In the genomic region with DNA sequence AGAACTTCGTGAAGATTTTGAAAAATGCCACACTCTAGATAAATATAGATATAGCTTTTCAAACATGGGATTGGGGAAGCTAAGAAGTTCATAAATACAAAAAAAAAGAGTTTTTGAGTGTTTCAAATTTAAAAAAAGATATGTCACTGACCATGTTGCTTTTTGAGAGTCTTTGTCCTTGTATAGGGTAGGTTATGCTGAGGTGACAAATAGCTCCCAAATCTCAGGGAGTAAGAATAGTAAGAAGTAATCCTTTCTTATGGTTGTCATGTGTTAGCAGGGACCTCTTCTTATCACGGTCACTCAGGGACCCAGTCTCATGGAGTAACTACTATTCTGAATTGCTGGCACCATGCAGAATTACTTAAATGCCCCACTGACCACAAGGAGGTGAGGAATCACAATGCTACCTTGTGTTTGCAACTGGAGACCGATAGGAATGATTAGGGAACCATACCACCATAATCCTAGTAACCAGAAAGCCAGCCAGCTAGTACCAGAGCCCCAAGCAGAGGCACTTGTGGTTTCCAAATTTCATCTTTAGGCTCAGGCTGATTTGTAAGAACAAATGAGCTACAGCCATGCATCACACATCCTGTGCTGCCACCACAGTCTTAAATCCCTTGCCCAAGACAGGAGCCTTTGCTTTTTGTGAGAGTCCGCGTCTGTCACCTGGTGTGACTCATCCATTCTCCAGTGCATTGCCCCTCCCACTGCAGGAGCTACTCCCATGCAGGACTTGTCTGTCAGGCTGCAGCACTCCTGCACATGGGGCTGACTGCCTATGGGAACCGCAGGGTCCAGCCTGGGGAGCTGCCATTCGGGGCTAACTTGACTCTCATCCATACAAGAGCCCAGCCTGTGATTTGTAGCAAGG, we compare ENCODE assay signal across 8 cellular contexts. TPM values are rescaled to one million over a fixed set of nuclear protein-coding genes. Genes with fewer than 3 reads are reported as not detected.
DNase-seq lines count a peak whose midpoint lies in the region; ATAC-seq, FAIRE-seq and TF ChIP-seq lines count a peak whose summit lies in the region.

No MANE protein-coding gene starts in this region.

- TF ChIP-seq CTCF in ovary (IDR thresholded peaks at IDR 0.05) = no peak

- TF ChIP-seq POLR2A in ovary (IDR thresholded peaks at IDR 0.05) = no peak
- TF ChIP-seq POLR2A in GM12891 (IDR thresholded peaks at IDR 0.05; ENCODE audit: low read depth, low read length) = no peak

- no peak for FAIRE-seq in GM12891 (lab: Jason Lieb, UNC)

- intact Hi-C loops in ovary (cut with DNase I) = no loop called here

- no peak for TF ChIP-seq EP300 in ovary (IDR thresholded peaks at IDR 0.05)

- H3K27me3 ChIP-seq in ovary = no peaks in the 10 kb centered on the region

- no peaks in the 10 kb centered on the region for H3K36me3 ChIP-seq in ovary

- no peak overlapping the region for H3K4me3 ChIP-seq in ovary

- ATAC-seq in GM18868 (IDR thresholded peaks at IDR 0.05; ENCODE audit: unreplicated experiment) (peak; percentile 64), HG02763 (IDR thresholded peaks at IDR 0.05; ENCODE audit: unreplicated experiment) (no peak), HG03442 (IDR thresholded peaks at IDR 0.05; ENCODE audit: unreplicated experiment) (no peak)

- H3K27ac ChIP-seq in ovary = no peak overlapping the region

- no peaks in the 10 kb centered on the region for H3K9me3 ChIP-seq in ovary

- H3K4me1 ChIP-seq in ovary (ENCODE audit: insufficient read depth) = no peaks in the 10 kb centered on the region

- 59 to 81% (median 66%) methylated on average over 7 of the region's 7 CpGs for WGBS in ovary, 3 donors

- DNase-seq in M059J (ENCODE audit: low read depth) (peak; percentile 84), mucosa of gallbladder (ENCODE audit: low spot score) (peak; percentile 48), ovary (no peak), GM12891 (ENCODE audit: insufficient read length, low spot score) (no peak)
- peak; percentile 13 for DNase-seq in activated naive CD4-positive, alpha-beta T cell treated with anti-CD3 and anti-CD28 coated beads, Interleukin-2, amount 50 U/mL, for 16 hours

TF ChIP-seq in GM12891, 5 proteins besides CTCF, POLR2A, EP300 and RAD21:
- no peak for TF ChIP-seq POU2F2 (IDR thresholded peaks at IDR 0.05; ENCODE audit: low read depth, low read length)
- TF ChIP-seq PAX5 (IDR thresholded peaks at IDR 0.05; ENCODE audit: insufficient read depth, low read length, severe bottlenecking) = no peak
- TF ChIP-seq SPI1 (IDR thresholded peaks at IDR 0.05; ENCODE audit: low read depth, low read length) = no peak
- no peak for TF ChIP-seq POLR2AphosphoS5 (IDR thresholded peaks at IDR 0.05; ENCODE audit: low read depth, low read length)
- TF ChIP-seq TAF1 (IDR thresholded peaks at IDR 0.05; ENCODE audit: low read depth, low read length) = no peak

RNA-seq across cellular contexts. Expression of a gene that starts 42.4 kb away (rescaled TPM):
- 0.27 and 0.37 TPM in 2 replicates for total RNA-seq in M059J (2014; rRNA removed; shearing (Covaris generic))
- total RNA-seq in mucosa of gallbladder (0.52 TPM), ovary (under 1 TPM in 5 of 7 donors, not detected in 2; 0.13 to 0.48 (median 0.27) TPM)
- polyA plus RNA-seq in ovary = 1 to 10 TPM in 1 of 2 donors, under 1 TPM in 1; 0.11 to 1.3 TPM
- polyA plus RNA-seq in GM12891 (2012; ENCODE audit: low read depth, missing spikeins) = 0.13 TPM

Comparison
In these comparisons a context has a peak if more than half of its experiments do, and no peak if none do; other contexts are left out.
1. DNase-seq: peak in M059J (single experiment), activated naive CD4-positive, alpha-beta T cell treated with anti-CD3 and anti-CD28 coated beads, Interleukin-2, amount 50 U/mL, for 16 hours (single experiment) and mucosa of gallbladder (single experiment); none in ovary (0 of 5) and GM12891 (single experiment).